15 cellular contexts compared by ENCODE assay signal in the genomic region with DNA sequence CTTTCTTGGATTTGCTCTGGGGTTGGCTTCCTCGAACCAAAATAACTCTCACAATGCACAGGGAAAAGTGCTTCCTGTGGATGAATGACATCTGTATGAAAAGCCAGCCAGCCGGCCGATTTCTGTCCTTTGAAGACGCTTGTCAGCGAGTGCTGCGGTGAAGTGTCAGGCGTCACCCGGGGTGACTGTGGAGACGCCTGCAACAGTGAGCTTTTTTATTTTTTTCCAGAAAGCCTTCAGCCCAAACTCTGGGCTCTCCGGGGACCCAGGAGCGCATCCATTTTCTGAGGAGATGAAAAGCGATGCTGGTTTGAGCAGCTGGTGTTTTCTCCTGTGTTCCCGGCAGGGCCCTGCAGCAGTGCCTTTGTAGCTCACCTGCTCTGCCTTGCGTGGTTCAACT. TPM values are rescaled to one million over a fixed set of nuclear protein-coding genes. Genes with fewer than 3 reads are reported as not detected.
DNase-seq lines count a peak whose midpoint lies in the region; ATAC-seq and TF ChIP-seq lines count a peak whose summit lies in the region.
"Had no signal": no experiment of that assay in that cellular context is flagged by ENCODE, and none has a peak within 500 bp of the region (broad histone marks: within the 10 kb centered on the region; RNA-seq: fewer than 3 reads in every experiment).

No MANE protein-coding gene starts in this region.

- no peaks in the 10 kb centered on the region for H3K79me1 ChIP-seq in mesenchymal stem cell (replicated peaks; ENCODE audit: low read length, poor library complexity, severe bottlenecking)

- no peak for DNase-seq in left ventricle myocardium superior
- no peak for DNase-seq in left ventricle myocardium inferior
- DNase-seq in activated CD4-positive, alpha-beta T cell treated with anti-CD3 and anti-CD28 coated beads for 4 hours, result peak; percentile 7 to 12
- DNase-seq in effector CD8-positive, alpha-beta T cell (lab: John Stamatoyannopoulos, UW), result peak; percentile 12
- DNase-seq in NCI-H446 treated with DMSO at 0.1 percent for 48 hours (lab: John Stamatoyannopoulos, UW), result no peak
- no peak for DNase-seq in RPMI8226
- DNase-seq in mesenchymal stem cell, result no peak
- DNase-seq: body of pancreas, H9, heart right ventricle, left colon, NCI-H1048 had no signal

- no peak overlapping the region for H4K91ac ChIP-seq in mesenchymal stem cell (ENCODE audit: low read length)

- H2BK120ac ChIP-seq in mesenchymal stem cell (ENCODE audit: low read depth, low read length), result no peak overlapping the region

- TF ChIP-seq CTCF in left ventricle myocardium inferior (IDR thresholded peaks at IDR 0.05; ENCODE audit: borderline replicate concordance), result no peak

- no peak overlapping the region for H3K14ac ChIP-seq in mesenchymal stem cell (ENCODE audit: low read length in 2 of 2)

- H3K4me1 ChIP-seq in left ventricle myocardium inferior, result peaks cover 12% of the 10 kb centered on the region
- H3K4me1 ChIP-seq in thymus (ENCODE audit: control insufficient read depth, insufficient read depth, low read length), result peaks cover 5% of the 10 kb centered on the region
- H3K4me1 ChIP-seq in mesenchymal stem cell (ENCODE audit: control insufficient read depth, insufficient read depth, low read depth, low read length), result no peaks in the 10 kb centered on the region

- H3K4me3 ChIP-seq in left ventricle myocardium inferior (no peak overlapping the region), thymus (ENCODE audit: low read length) (peak overlapping the region; percentile 19), mesenchymal stem cell (ENCODE audit: insufficient read depth in 1 of 2, low read depth in 1 of 2, low read length in 2 of 2) (no peak overlapping the region)
- H3K4me3 ChIP-seq: body of pancreas, heart right ventricle, smooth muscle cell had no signal

- H3K4ac ChIP-seq in mesenchymal stem cell (ENCODE audit: low read depth in 1 of 2, low read length in 2 of 2), result no peak overlapping the region

- intact Hi-C loops in left ventricle myocardium superior (cut with micrococcal nuclease), result no loop called here
- intact Hi-C loops in left ventricle myocardium inferior (cut with micrococcal nuclease), result no loop called here

- no peak overlapping the region for H2BK12ac ChIP-seq in mesenchymal stem cell (ENCODE audit: low read length in 2 of 2)

- no peak overlapping the region for H2BK15ac ChIP-seq in mesenchymal stem cell (ENCODE audit: low read depth, poor library complexity, severe bottlenecking)

- H4K8ac ChIP-seq in mesenchymal stem cell (ENCODE audit: low read length), result no peak overlapping the region

- H3K27me3 ChIP-seq in left ventricle myocardium inferior (ENCODE audit: low read depth) (peaks cover 31% of the 10 kb centered on the region), thymus (ENCODE audit: control insufficient read depth, insufficient read depth) (no peaks in the 10 kb centered on the region), mesenchymal stem cell (ENCODE audit: control insufficient read depth in 1 of 2, insufficient read depth in 1 of 2, low read length in 2 of 2) (peaks cover 9 to 39% of the 10 kb centered on the region in 2 experiments)
- H3K27me3 ChIP-seq: body of pancreas had no signal

- no peak overlapping the region for H3K18ac ChIP-seq in mesenchymal stem cell (ENCODE audit: low read depth in 1 of 2, low read length in 2 of 2)

- no peaks in the 10 kb centered on the region for H3K36me3 ChIP-seq in left ventricle myocardium inferior
- no peaks in the 10 kb centered on the region for H3K36me3 ChIP-seq in thymus (ENCODE audit: control insufficient read depth, insufficient read depth)
- H3K36me3 ChIP-seq in mesenchymal stem cell (ENCODE audit: control insufficient read depth in 1 of 2, insufficient read depth in 2 of 2, low read depth in 1 of 2, low read length in 2 of 2), result no peaks in the 10 kb centered on the region
- H3K36me3 ChIP-seq: heart right ventricle had no signal

- no peak overlapping the region for H3K4me2 ChIP-seq in mesenchymal stem cell (ENCODE audit: low read length, poor library complexity, severe bottlenecking)
- H3K4me2 ChIP-seq: smooth muscle cell had no signal

- H3K9me3 ChIP-seq in left ventricle myocardium inferior (replicated peaks) (peaks cover 12% of the 10 kb centered on the region), thymus (ENCODE audit: control insufficient read depth) (no peaks in the 10 kb centered on the region), mesenchymal stem cell (ENCODE audit: control insufficient read depth, low read length) (no peaks in the 10 kb centered on the region)
- H3K9me3 ChIP-seq: body of pancreas had no signal

- 49% methylated on average over 14 of the region's 14 CpGs for WGBS in thymus
- WGBS in mesenchymal stem cell, result 87% methylated on average over 14 of the region's 14 CpGs

- no peak overlapping the region for H2AK5ac ChIP-seq in mesenchymal stem cell (ENCODE audit: low read length, severe bottlenecking)

- no peak overlapping the region for H3K9ac ChIP-seq in mesenchymal stem cell (ENCODE audit: low read length)

- H3K23ac ChIP-seq in mesenchymal stem cell (ENCODE audit: low read length in 2 of 2), result no peak overlapping the region

- no peak overlapping the region for H2BK5ac ChIP-seq in mesenchymal stem cell (ENCODE audit: low read depth, low read length, poor library complexity, severe bottlenecking)

- ATAC-seq in left ventricle myocardium superior, result peak; percentile 13
- ATAC-seq: body of pancreas, left colon had no signal

- H2AFZ ChIP-seq in mesenchymal stem cell (ENCODE audit: low read depth, low read length), result no peak overlapping the region

- H3K27ac ChIP-seq in left ventricle myocardium inferior (replicated peaks) (no peak overlapping the region), thymus (ENCODE audit: low read depth) (peak overlapping the region; percentile 12), mesenchymal stem cell (ENCODE audit: low read length, poor library complexity, severe bottlenecking) (no peak overlapping the region)
- H3K27ac ChIP-seq: body of pancreas, heart right ventricle had no signal

RNA-seq across cellular contexts. Expression of gene CUX2, which starts 34.3 kb away (rescaled TPM):
- total RNA-seq in left ventricle myocardium superior (not detected), left ventricle myocardium inferior (not detected)
- 0.14 TPM for polyA plus RNA-seq in thymus
- not detected for polyA plus RNA-seq in mesenchymal stem cell (2013, experiment 1 of 2)
- not detected for polyA plus RNA-seq in mesenchymal stem cell (2013, experiment 2 of 2)
- total RNA-seq: body of pancreas, endothelial cell of umbilical vein, smooth muscle cell had no signal
- polyA plus RNA-seq: endothelial cell of umbilical vein, heart right ventricle, smooth muscle cell had no signal

Comparison
In these comparisons a context has a peak if more than half of its experiments do, and no peak if none do; other contexts are left out.
1. DNase-seq: peak in activated CD4-positive, alpha-beta T cell treated with anti-CD3 and anti-CD28 coated beads for 4 hours (2 of 2) and effector CD8-positive, alpha-beta T cell (single experiment); none in left ventricle myocardium superior (single experiment), left ventricle myocardium inferior (single experiment), NCI-H446 treated with DMSO at 0.1 percent for 48 hours (single experiment), RPMI8226 (single experiment) and mesenchymal stem cell (single experiment).